Comparison of ENCODE assay signal across 35 cellular contexts in genomic region chrX:32139463-32139862, GRCh38.
"Had no signal": no experiment of that assay in that cellular context is flagged by ENCODE, and none has a peak within 500 bp of the region (broad histone marks: within the 10 kb centered on the region; RNA-seq: fewer than 3 reads in every experiment).

No MANE protein-coding gene starts in this region.

- DNase-seq: activated CD4-positive, alpha-beta T cell treated with anti-CD3 and anti-CD28 coated beads for 36 hours; activated CD4-positive, alpha-beta T cell treated with anti-CD3 and anti-CD28 coated beads, Interleukin-2, amount 10 ng/mL, durations not matched to agents 7 days and 5 days; activated CD4-positive, alpha-beta T cell treated with anti-CD3 and anti-CD28 coated beads, Interleukin-2, amount 50 U/mL, for 48 hours; activated CD8-positive, alpha-beta T cell treated with anti-CD3 and anti-CD28 coated beads, Interleukin-2, amount 10 ng/mL, durations not matched to agents 7 days and 5 days; activated gamma-delta T cell; activated naive CD4-positive, alpha-beta T cell treated with Interleukin-2 at 50 U/mL for 16 hours; activated naive CD8-positive, alpha-beta T cell treated with anti-CD3 and anti-CD28 coated beads, Interleukin-2, amount 10 ng/mL, durations not matched to agents 7 days and 5 days; activated T-cell treated with anti-CD3 and anti-CD28 coated beads, Interleukin-2, amount 50 U/mL, for 24 hours; amygdala; body of pancreas; cerebellar nuclear complex; Kasumi-1; MG63; NCI-H1048; NCI-H1105 treated with DMSO at 0.1 percent for 48 hours; NCI-H1436; NCI-H1694; NCI-H1930; NCI-H2081 treated with DMSO at 0.1 percent for 48 hours; NCI-H226; NCI-H446 treated with DMSO at 0.1 percent for 48 hours; NCI-H524 treated with DMSO at 0.1 percent for 48 hours; SHP77 treated with DMSO at 0.1 percent for 48 hours; SK-N-SH had no signal

- H3K27me3 Mint-ChIP-seq: activated CD4-positive, alpha-beta T cell treated with anti-CD3 and anti-CD28 coated beads for 36 hours; activated CD4-positive, alpha-beta T cell treated with anti-CD3 and anti-CD28 coated beads, Interleukin-2, amount 10 ng/mL, durations not matched to agents 7 days and 5 days; activated naive CD4-positive, alpha-beta T cell treated with anti-CD3 and anti-CD28 coated beads, Interleukin-2, amount 50 U/mL, for 24 hours; activated naive CD8-positive, alpha-beta T cell treated with anti-CD3 and anti-CD28 coated beads, Interleukin-2, amount 10 ng/mL, durations not matched to agents 7 days and 5 days; activated T-cell treated with anti-CD3 and anti-CD28 coated beads, Interleukin-2, amount 50 U/mL, for 24 hours had no signal

- H3K9me3 Mint-ChIP-seq: activated CD4-positive, alpha-beta T cell treated with anti-CD3 and anti-CD28 coated beads, Interleukin-2, amount 10 ng/mL, durations not matched to agents 7 days and 5 days; activated naive CD8-positive, alpha-beta T cell treated with anti-CD3 and anti-CD28 coated beads, Interleukin-2, amount 10 ng/mL, durations not matched to agents 7 days and 5 days; activated T-cell treated with anti-CD3 and anti-CD28 coated beads, Interleukin-2, amount 50 U/mL, for 24 hours; activated T-helper 2 cell treated with anti-CD3 and anti-CD28 coated beads, Interferon-gamma antibody, Interleukin-2, Interleukin-4, amounts not matched to agents 10 μg/mL and 5 μg/mL and 100 μg/mL, durations not matched to agents 14 hours and 24 hours and 36 hours; T-helper 1 cell treated with Interleukin-12 subunit alpha and Interleukin-12 subunit beta and Interleukin-4 antibody, amounts not matched to agents 30 μg/mL and 1 μg/mL, for 36 hours had no signal

- H3K4me1 ChIP-seq: ascending aorta, body of pancreas, breast epithelium, SJSA1 had no signal

- H3K4me3 Mint-ChIP-seq: activated CD4-positive, alpha-beta T cell treated with anti-CD3 and anti-CD28 coated beads for 36 hours; activated CD4-positive, alpha-beta T cell treated with anti-CD3 and anti-CD28 coated beads, Interleukin-2, amount 10 ng/mL, durations not matched to agents 7 days and 5 days; activated CD8-positive, alpha-beta T cell treated with anti-CD3 and anti-CD28 coated beads, Interleukin-2, amount 10 ng/mL, durations not matched to agents 7 days and 5 days; activated naive CD4-positive, alpha-beta T cell treated with anti-CD3 and anti-CD28 coated beads, Interleukin-2, amount 50 U/mL, for 24 hours; activated naive CD8-positive, alpha-beta T cell treated with anti-CD3 and anti-CD28 coated beads, Interleukin-2, amount 10 ng/mL, durations not matched to agents 7 days and 5 days; activated T-cell treated with anti-CD3 and anti-CD28 coated beads, Interleukin-2, amount 50 U/mL, for 24 hours; T-helper 1 cell treated with Interleukin-12 subunit alpha and Interleukin-12 subunit beta and Interleukin-4 antibody, amounts not matched to agents 30 μg/mL and 1 μg/mL, for 36 hours; T-helper 2 cell treated with Interferon-gamma antibody and Interleukin-4, amounts not matched to agents 5 μg/mL and 100 μg/mL, for 36 hours; WTC11 had no signal

- H3K27ac Mint-ChIP-seq: activated CD4-positive, alpha-beta T cell treated with anti-CD3 and anti-CD28 coated beads for 36 hours; activated CD4-positive, alpha-beta T cell treated with anti-CD3 and anti-CD28 coated beads, Interleukin-2, amount 10 ng/mL, durations not matched to agents 7 days and 5 days; activated CD8-positive, alpha-beta T cell treated with anti-CD3 and anti-CD28 coated beads, Interleukin-2, amount 10 ng/mL, durations not matched to agents 7 days and 5 days; activated naive CD4-positive, alpha-beta T cell treated with anti-CD3 and anti-CD28 coated beads, Interleukin-2, amount 50 U/mL, for 24 hours; activated naive CD8-positive, alpha-beta T cell treated with anti-CD3 and anti-CD28 coated beads, Interleukin-2, amount 10 ng/mL, durations not matched to agents 7 days and 5 days; activated T-cell treated with anti-CD3 and anti-CD28 coated beads, Interleukin-2, amount 50 U/mL, for 24 hours; activated T-helper 2 cell treated with anti-CD3 and anti-CD28 coated beads, Interferon-gamma antibody, Interleukin-2, Interleukin-4, amounts not matched to agents 10 μg/mL and 5 μg/mL and 100 μg/mL, durations not matched to agents 14 hours and 24 hours and 36 hours; T-helper 1 cell treated with Interleukin-12 subunit alpha and Interleukin-12 subunit beta and Interleukin-4 antibody, amounts not matched to agents 30 μg/mL and 1 μg/mL, for 36 hours; T-helper 2 cell treated with Interferon-gamma antibody and Interleukin-4, amounts not matched to agents 5 μg/mL and 100 μg/mL, for 36 hours; WTC11 had no signal

- H3K4me1 Mint-ChIP-seq: activated CD4-positive, alpha-beta T cell treated with anti-CD3 and anti-CD28 coated beads for 36 hours; activated CD4-positive, alpha-beta T cell treated with anti-CD3 and anti-CD28 coated beads, Interleukin-2, amount 10 ng/mL, durations not matched to agents 7 days and 5 days; activated naive CD4-positive, alpha-beta T cell treated with anti-CD3 and anti-CD28 coated beads, Interleukin-2, amount 50 U/mL, for 24 hours; activated naive CD8-positive, alpha-beta T cell treated with anti-CD3 and anti-CD28 coated beads, Interleukin-2, amount 10 ng/mL, durations not matched to agents 7 days and 5 days; WTC11 had no signal

- H3K36me3 ChIP-seq: ascending aorta, breast epithelium, MG63, SJSA1 had no signal

- H3K4me3 ChIP-seq: ascending aorta, body of pancreas, breast epithelium, MG63, SJSA1 had no signal

- FAIRE-seq: TTC549 had no signal

- H3K27ac ChIP-seq: ascending aorta, body of pancreas, breast epithelium, SJSA1 had no signal

- H3K27me3 ChIP-seq: ascending aorta, body of pancreas, breast epithelium, MG63, SJSA1 had no signal

- H3K4me2 ChIP-seq: SK-N-SH had no signal

- ATAC-seq: activated CD4-positive, alpha-beta T cell treated with anti-CD3 and anti-CD28 coated beads for 36 hours; activated CD4-positive, CD25-positive, alpha-beta regulatory T cell treated with anti-CD3 and anti-CD28 coated beads, Interleukin-2, amount 50 U/mL, for 24 hours; activated CD8-positive, alpha-beta T cell treated with anti-CD3 and anti-CD28 coated beads, Interleukin-2, amount 10 ng/mL, durations not matched to agents 7 days and 5 days; body of pancreas; Panc1; WTC11 had no signal

- H3K9ac ChIP-seq: SK-N-SH had no signal

- H3K36me3 Mint-ChIP-seq: activated naive CD4-positive, alpha-beta T cell treated with anti-CD3 and anti-CD28 coated beads, Interleukin-2, amount 50 U/mL, for 24 hours; activated naive CD8-positive, alpha-beta T cell treated with anti-CD3 and anti-CD28 coated beads, Interleukin-2, amount 10 ng/mL, durations not matched to agents 7 days and 5 days; WTC11 had no signal

- H3K9me3 ChIP-seq: ascending aorta, body of pancreas, breast epithelium, MG63, SJSA1, SK-N-SH had no signal
